9 cellular contexts compared by ENCODE assay signal in the genomic region with DNA sequence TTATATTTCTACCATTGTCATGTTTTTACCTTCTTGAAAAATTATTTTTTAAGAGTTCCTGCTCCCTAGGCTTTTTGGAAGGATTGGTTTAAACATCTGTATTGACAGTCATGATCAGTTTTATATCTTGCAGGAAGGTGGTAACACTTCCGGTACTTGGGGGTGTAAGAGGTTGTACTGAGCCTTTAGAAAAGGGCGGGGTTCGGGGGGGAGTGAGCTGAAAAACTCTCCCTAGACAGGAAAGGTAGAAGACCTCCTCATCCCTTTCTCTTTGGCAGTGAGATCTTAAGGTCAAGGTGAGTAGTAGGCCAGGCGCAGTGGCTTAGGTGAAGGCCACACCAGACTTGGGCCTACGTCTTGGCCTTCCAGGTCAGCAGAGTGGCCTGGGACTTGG. TPM values are rescaled to one million over a fixed set of nuclear protein-coding genes. Genes with fewer than 3 reads are reported as not detected.
A peak's percentile ranks its signal among the peaks of the same experiment; 100 is the strongest.
DNase-seq lines count a peak whose midpoint lies in the region; ATAC-seq and TF ChIP-seq lines count a peak whose summit lies in the region.
"Had no signal": no experiment of that assay in that cellular context is flagged by ENCODE, and none has a peak within 500 bp of the region (broad histone marks: within the 10 kb centered on the region; RNA-seq: fewer than 3 reads in every experiment).

No MANE protein-coding gene starts in this region.

- H3K4me1 Mint-ChIP-seq in GM23338 (peaks cover 36% of the 10 kb centered on the region), activated B cell treated with CpG ODN at 0.5 μM for 24 hours (peaks cover 15% of the 10 kb centered on the region)

- H3K9me2 ChIP-seq in GM23338 (ENCODE audit: insufficient read depth) = no peaks in the 10 kb centered on the region

- H3K27ac ChIP-seq in GM23338 (ENCODE audit: low read depth) = peak overlapping the region; percentile 90; the same call in 1 of the 2 replicates
- H3K27ac ChIP-seq in rectal smooth muscle tissue (ENCODE audit: low read depth, low read length) = peak overlapping the region; percentile 82
- H3K27ac ChIP-seq: HL-60 had no signal

- TF ChIP-seq CTCF in GM23338 (conservative IDR thresholded peaks at IDR 0.05; ENCODE audit: low read depth in 2 of 2) (no peak), activated B cell treated with CpG ODN at 0.5 μM for 24 hours (IDR thresholded peaks at IDR 0.05) (no peak)

- peak overlapping the region; percentile 69 for H3K4me3 Mint-ChIP-seq in GM23338
- H3K4me3 Mint-ChIP-seq in activated B cell treated with CpG ODN at 0.5 μM for 24 hours = peak overlapping the region; percentile 41

- ATAC-seq in GM23338 (peak; percentile 39), activated B cell treated with CpG ODN at 0.5 μM for 24 hours (ENCODE audit: low read depth) (no peak), HG02763 (IDR thresholded peaks at IDR 0.05; ENCODE audit: unreplicated experiment) (no peak)

- no peaks in the 10 kb centered on the region for H3K9me3 ChIP-seq in iPS-18c (ENCODE audit: control insufficient read depth, insufficient read depth, low read length)

- peak; percentile 53 for DNase-seq in GM23338 (ENCODE audit: low spot score)
- DNase-seq in activated B cell treated with CpG ODN at 0.5 μM for 24 hours = no peak
- DNase-seq in COLO829 (ENCODE audit: low spot score) = no peak
- no peak for DNase-seq in A172 (ENCODE audit: low spot score)
- no peak for DNase-seq in NCI-H2081 treated with DMSO at 0.1 percent for 48 hours (lab: John Stamatoyannopoulos, UW)

- H3K9ac ChIP-seq in rectal smooth muscle tissue (ENCODE audit: low read length) = no peak overlapping the region

- H3K4me3 ChIP-seq in GM23338 (peak overlapping the region; percentile 81), iPS-18c (ENCODE audit: insufficient read depth, low read depth, low read length) (peak overlapping the region; percentile 39; the same call in 1 of the 2 replicates), rectal smooth muscle tissue (ENCODE audit: low read length) (peak overlapping the region; percentile 64)

- CTCF ChIA-PET in activated B cell treated with CpG ODN at 0.5 μM for 24 hours (lab: Charles Lee) = no interaction called here

- peaks cover 29% of the 10 kb centered on the region for H3K79me2 ChIP-seq in GM23338 (replicated peaks; ENCODE audit: insufficient read depth)

- H3K4me1 ChIP-seq in GM23338 (ENCODE audit: insufficient read depth) = peaks cover 34% of the 10 kb centered on the region
- H3K4me1 ChIP-seq in rectal smooth muscle tissue (ENCODE audit: control insufficient read depth, insufficient read depth, low read length) = peaks cover 5% of the 10 kb centered on the region

- POLR2A ChIA-PET in activated B cell treated with CpG ODN at 0.5 μM for 24 hours (lab: Charles Lee) = no interaction called here

- H3K27ac Mint-ChIP-seq in GM23338 (peak overlapping the region; percentile 60; the same call in 1 of the 2 replicates), activated B cell treated with CpG ODN at 0.5 μM for 24 hours (no peak overlapping the region)

- peak overlapping the region; percentile 99; the same call in 1 of the 2 replicates for H2AFZ ChIP-seq in GM23338

- peak overlapping the region; percentile 76 for H3K4me2 ChIP-seq in GM23338

- H3K27me3 Mint-ChIP-seq in GM23338 (ENCODE audit: insufficient read depth, low read depth, poor library complexity) (peaks cover 6% of the 10 kb centered on the region), activated B cell treated with CpG ODN at 0.5 μM for 24 hours (peaks cover 42% of the 10 kb centered on the region)

- H3K27me3 ChIP-seq in GM23338 (ENCODE audit: insufficient read depth) (no peaks in the 10 kb centered on the region), rectal smooth muscle tissue (ENCODE audit: control insufficient read depth, insufficient read depth, low read length) (no peaks in the 10 kb centered on the region)

- H3F3A ChIP-seq in GM23338 (replicated peaks; ENCODE audit: low read depth) = no peaks in the 10 kb centered on the region

- H3K36me3 Mint-ChIP-seq in GM23338 (ENCODE audit: low read depth) (peaks cover 12% of the 10 kb centered on the region), activated B cell treated with CpG ODN at 0.5 μM for 24 hours (ENCODE audit: low read depth) (no peaks in the 10 kb centered on the region)

- no peaks in the 10 kb centered on the region for H3K9me3 Mint-ChIP-seq in GM23338
- H3K9me3 Mint-ChIP-seq in activated B cell treated with CpG ODN at 0.5 μM for 24 hours = no peaks in the 10 kb centered on the region

- H4K20me1 ChIP-seq in GM23338 (replicated peaks; ENCODE audit: insufficient read depth) = no peaks in the 10 kb centered on the region

- intact Hi-C loops in activated B cell treated with CpG ODN at 0.5 μM for 24 hours (cut with micrococcal nuclease) = loop anchor here (10.0 kb wide), 1 partner anchor 462 kb away; no protein-coding TSS in a partner anchor

- H3K36me3 ChIP-seq in GM23338 (ENCODE audit: insufficient read depth) (no peaks in the 10 kb centered on the region), rectal smooth muscle tissue (ENCODE audit: control insufficient read depth, insufficient read depth, low read length) (no peaks in the 10 kb centered on the region)

TF ChIP-seq in GM23338, 12 proteins besides CTCF, POLR2A, EP300 and RAD21:
- TF ChIP-seq EZH2phosphoT487 (IDR thresholded peaks at IDR 0.05; ENCODE audit: unreplicated experiment) = no peak
- TF ChIP-seq, protein P1, sequence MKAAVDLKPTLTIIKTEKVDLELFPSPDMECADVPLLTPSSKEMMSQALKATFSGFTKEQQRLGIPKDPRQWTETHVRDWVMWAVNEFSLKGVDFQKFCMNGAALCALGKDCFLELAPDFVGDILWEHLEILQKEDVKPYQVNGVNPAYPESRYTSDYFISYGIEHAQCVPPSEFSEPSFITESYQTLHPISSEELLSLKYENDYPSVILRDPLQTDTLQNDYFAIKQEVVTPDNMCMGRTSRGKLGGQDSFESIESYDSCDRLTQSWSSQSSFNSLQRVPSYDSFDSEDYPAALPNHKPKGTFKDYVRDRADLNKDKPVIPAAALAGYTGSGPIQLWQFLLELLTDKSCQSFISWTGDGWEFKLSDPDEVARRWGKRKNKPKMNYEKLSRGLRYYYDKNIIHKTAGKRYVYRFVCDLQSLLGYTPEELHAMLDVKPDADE (IDR thresholded peaks at IDR 0.05) = 0 out of 2 replicates have a peak, but pooled peaks have one; percentile 17
- TF ChIP-seq STAT1 (IDR thresholded peaks at IDR 0.05; ENCODE audit: unreplicated experiment) = no peak
- no peak for TF ChIP-seq CREB1 (CRISPR knock-in tag; IDR thresholded peaks at IDR 0.05; ENCODE audit: low read depth)
- no peak for TF ChIP-seq ZNF331 (CRISPR knock-in tag; IDR thresholded peaks at IDR 0.05; ENCODE audit: low read depth)

RNA-seq across cellular contexts. Expression of gene PPP1R9A, which starts 0.4 kb away (rescaled TPM):
- 16.2 and 31.8 TPM in 2 replicates for total RNA-seq in GM23338 (2014; rRNA removed; shearing (Covaris generic))
- 9.3 and 10.6 TPM in 2 replicates for polyA plus RNA-seq in GM23338 (2016; fragmentation: Nextera tagmentation; extraction: Ambion mirVana)
- total RNA-seq in activated B cell treated with CpG ODN at 0.5 μM for 24 hours = 1.3 and 1.5 TPM in 2 replicates
- total RNA-seq in A172 (2014; rRNA removed; shearing (Covaris generic)) = 6.9 and 9.7 TPM in 2 replicates
